Comparison of ENCODE assay signal across 1 cellular context in the genomic region with DNA sequence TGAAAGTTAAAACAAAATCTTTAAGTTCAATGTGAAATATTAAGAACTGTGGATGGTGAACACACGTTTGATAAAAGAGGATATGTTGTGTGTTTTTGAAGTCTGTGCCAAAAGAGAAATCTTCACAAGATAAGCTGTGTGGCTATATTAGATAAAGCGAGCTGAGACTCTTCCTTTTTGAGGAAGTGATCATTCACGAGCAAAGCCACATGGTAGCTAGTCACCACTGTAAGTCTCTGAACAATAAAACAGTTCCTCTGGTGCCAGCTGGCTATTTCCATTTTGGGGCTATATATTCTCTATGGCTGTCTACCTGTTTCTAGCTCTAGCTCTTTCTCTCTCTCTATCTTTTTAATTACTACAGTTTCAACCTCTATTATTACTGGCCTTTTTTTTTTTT.
TF ChIP-seq lines count a peak whose summit lies in the region.

No MANE protein-coding gene starts in this region.

TF ChIP-seq in GM12878, 131 proteins besides CTCF, POLR2A, EP300 and RAD21:
- peak; percentile 15 to 32; a peak in 1 of 4 replicates for TF ChIP-seq BHLHE40 (IDR thresholded peaks at IDR 0.05; ENCODE audit: borderline replicate concordance in 1 of 2, low read depth in 2 of 2, low read length in 1 of 2)
- TF ChIP-seq, protein P1, sequence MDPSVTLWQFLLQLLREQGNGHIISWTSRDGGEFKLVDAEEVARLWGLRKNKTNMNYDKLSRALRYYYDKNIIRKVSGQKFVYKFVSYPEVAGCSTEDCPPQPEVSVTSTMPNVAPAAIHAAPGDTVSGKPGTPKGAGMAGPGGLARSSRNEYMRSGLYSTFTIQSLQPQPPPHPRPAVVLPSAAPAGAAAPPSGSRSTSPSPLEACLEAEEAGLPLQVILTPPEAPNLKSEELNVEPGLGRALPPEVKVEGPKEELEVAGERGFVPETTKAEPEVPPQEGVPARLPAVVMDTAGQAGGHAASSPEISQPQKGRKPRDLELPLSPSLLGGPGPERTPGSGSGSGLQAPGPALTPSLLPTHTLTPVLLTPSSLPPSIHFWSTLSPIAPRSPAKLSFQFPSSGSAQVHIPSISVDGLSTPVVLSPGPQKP (IDR thresholded peaks at IDR 0.05; ENCODE audit: low read depth, low read length), result no peak
- TF ChIP-seq SPI1 (IDR thresholded peaks at IDR 0.05; ENCODE audit: borderline replicate concordance, insufficient read depth, low read depth, low read length), result peak; percentile 77
